Comparison of ENCODE assay signal across 1 cellular context in genomic region chr19:54190942-54191670, GRCh38.
A peak's percentile ranks its signal among the peaks of the same experiment; 100 is the strongest.
TF ChIP-seq lines count a peak whose summit lies in the region.

Gene TSEN34 (plus strand): TSS chr19:54191308. CDS start chr19:54191365, 57 bp downstream.

TF ChIP-seq in HepG2, 621 proteins besides CTCF, POLR2A, EP300 and RAD21 (continued from another document):
- TF ChIP-seq E2F2 (CRISPR knock-in tag; IDR thresholded peaks at IDR 0.05; ENCODE audit: borderline replicate concordance) = no peak
- no peak for TF ChIP-seq MAF1 (CRISPR knock-in tag; IDR thresholded peaks at IDR 0.05; ENCODE audit: borderline replicate concordance)
- no peak for TF ChIP-seq THYN1 (CRISPR knock-in tag; IDR thresholded peaks at IDR 0.05; ENCODE audit: borderline replicate concordance, low read depth)
- TF ChIP-seq ZNF318 (CRISPR knock-in tag; IDR thresholded peaks at IDR 0.05) = no peak; the same call in 1 of the 2 replicates
- TF ChIP-seq ARID3A (IDR thresholded peaks at IDR 0.05; ENCODE audit: low read depth, low read length) = no peak
- TF ChIP-seq NCOA2 (CRISPR knock-in tag; IDR thresholded peaks at IDR 0.05) = no peak
- TF ChIP-seq ZNF263 (CRISPR knock-in tag; IDR thresholded peaks at IDR 0.05) = 0 out of 2 replicates have a peak, but pooled peaks have one; percentile 16
- TF ChIP-seq KDM2A (CRISPR knock-in tag; IDR thresholded peaks at IDR 0.05; ENCODE audit: borderline replicate concordance, low read depth) = peak; percentile 81; the same call in 1 of the 2 replicates
- no peak; the same call in 1 of the 2 replicates for TF ChIP-seq MXD3 (CRISPR knock-in tag; IDR thresholded peaks at IDR 0.05)
- TF ChIP-seq CSRNP1 (CRISPR knock-in tag; IDR thresholded peaks at IDR 0.05) = no peak
- no peak; the same call in 1 of the 2 replicates for TF ChIP-seq ZNF451 (CRISPR knock-in tag; IDR thresholded peaks at IDR 0.05)
- TF ChIP-seq ZNF704 (CRISPR knock-in tag; IDR thresholded peaks at IDR 0.05; ENCODE audit: borderline replicate concordance) = no peak
